Comparison of ENCODE assay signal across 17 cellular contexts in the genomic region with DNA sequence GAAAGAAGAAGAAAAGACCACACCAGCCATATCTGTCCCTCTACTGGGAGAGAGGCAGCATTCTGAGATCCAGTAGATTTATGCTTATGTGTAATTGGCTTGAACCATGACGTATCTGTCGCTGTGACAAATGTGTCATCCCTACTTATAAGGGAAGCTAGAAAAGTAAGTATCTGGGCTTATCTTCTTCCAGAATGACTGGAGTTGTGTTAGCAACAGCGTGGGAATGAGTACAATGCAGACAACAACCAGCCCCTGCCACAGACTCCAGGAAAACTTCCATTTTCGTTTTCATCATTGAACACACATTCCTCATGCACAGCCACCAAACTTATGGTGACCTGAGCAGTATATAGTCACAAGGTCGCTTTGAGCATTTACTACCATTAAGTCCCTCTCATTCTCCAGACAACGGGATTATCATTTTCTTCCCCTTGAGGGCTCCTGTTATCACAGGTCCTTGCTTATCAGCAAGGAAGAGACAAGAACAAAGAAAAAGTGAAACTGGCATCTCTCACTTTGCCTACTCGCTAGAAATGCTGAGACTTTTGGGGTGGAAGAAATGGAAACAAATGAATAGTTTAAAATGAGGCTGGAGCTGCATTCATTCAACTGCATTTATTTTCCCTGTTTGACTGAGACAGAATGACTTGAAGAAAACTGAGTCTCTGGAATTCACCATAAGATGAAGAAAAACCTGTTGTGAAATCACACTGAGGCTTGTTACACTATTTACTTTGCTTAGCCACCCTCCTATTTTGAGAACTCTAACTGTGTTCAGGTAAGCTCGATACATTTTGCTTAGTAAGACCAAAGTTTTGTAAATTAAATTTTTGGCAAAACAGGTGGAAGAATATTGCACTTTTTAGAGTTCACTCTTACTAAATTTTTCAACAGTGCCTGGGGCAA.
A peak's percentile ranks its signal among the peaks of the same experiment; 100 is the strongest.
DNase-seq lines count a peak whose midpoint lies in the region; TF ChIP-seq lines count a peak whose summit lies in the region.
"Had no signal": no experiment of that assay in that cellular context is flagged by ENCODE, and none has a peak within 500 bp of the region (broad histone marks: within the 10 kb centered on the region; RNA-seq: fewer than 3 reads in every experiment).

No MANE protein-coding gene starts in this region.

- H3K36me3 ChIP-seq in GM06990 (ENCODE audit: control insufficient read depth, insufficient read depth, low read length): no peaks in the 10 kb centered on the region
- no peaks in the 10 kb centered on the region for H3K36me3 ChIP-seq in duodenal mucosa (ENCODE audit: control insufficient read depth in 1 of 2, insufficient read depth in 2 of 2, low read length in 2 of 2)
- no peaks in the 10 kb centered on the region for H3K36me3 ChIP-seq in osteoblast (ENCODE audit: insufficient read depth, low read length)
- H3K36me3 ChIP-seq in uterus: no peaks in the 10 kb centered on the region
- H3K36me3 ChIP-seq: cardiac muscle cell, pancreas had no signal

- H3K4me3 ChIP-seq in GM06990 (replicated peaks; ENCODE audit: low read depth, low read length) (peak overlapping the region; percentile 48), duodenal mucosa (ENCODE audit: low read depth in 1 of 2, low read length in 2 of 2) (peak overlapping the region; percentile 58 to 59), osteoblast (ENCODE audit: insufficient read depth, low read length) (no peak overlapping the region), uterus (no peak overlapping the region)
- H3K4me3 ChIP-seq: cardiac muscle cell, pancreas had no signal

- no peak for TF ChIP-seq CTCF in GM06990 (IDR thresholded peaks at IDR 0.05; ENCODE audit: insufficient read depth, low read length, poor library complexity, severe bottlenecking)
- TF ChIP-seq CTCF in osteoblast (IDR thresholded peaks at IDR 0.05; ENCODE audit: extremely low read depth, low read depth, low read length): no peak
- TF ChIP-seq CTCF in uterus (IDR thresholded peaks at IDR 0.05): no peak

- H3K9me3 ChIP-seq in duodenal mucosa (ENCODE audit: control insufficient read depth in 1 of 2, low read length in 2 of 2) (no peaks in the 10 kb centered on the region), osteoblast (ENCODE audit: low read depth, low read length) (no peaks in the 10 kb centered on the region), uterus (no peaks in the 10 kb centered on the region)
- H3K9me3 ChIP-seq: pancreas had no signal

- intact Hi-C loops in uterus (cut with DNase I; ENCODE audit: low total_unique reads) (no loop called here), head of caudate nucleus (cut with DNase I) (no loop called here)

- H3K27ac ChIP-seq in duodenal mucosa (ENCODE audit: low read depth, low read length): no peak overlapping the region
- H3K27ac ChIP-seq in osteoblast (ENCODE audit: low read depth, low read length): no peak overlapping the region
- H3K27ac ChIP-seq in uterus: no peak overlapping the region
- H3K27ac ChIP-seq: cardiac muscle cell, pancreas had no signal

- H3K4me2 ChIP-seq in osteoblast (ENCODE audit: insufficient read depth, low read length): peak overlapping the region; percentile 41

- no peak for DNase-seq in GM06990 (ENCODE audit: extremely low read depth, insufficient read length)
- peak; percentile 16 for DNase-seq in NCI-H460 (ENCODE audit: extremely low read depth, low read depth)
- no peak for DNase-seq in osteoblast (ENCODE audit: insufficient read length, low spot score, missing footprints)
- no peak for DNase-seq in NOMO-1 treated with dmso at 0.1 percent for 144 hours (lab: John Stamatoyannopoulos, UW; ENCODE audit: unreplicated experiment)
- no peak for DNase-seq in uterus
- no peak for DNase-seq in head of caudate nucleus
- DNase-seq in NCI-H2227 (lab: John Stamatoyannopoulos, UW; ENCODE audit: unreplicated experiment): no peak
- DNase-seq: activated naive CD4-positive, alpha-beta T cell treated with anti-CD3 and anti-CD28 coated beads, Interleukin-2, amount 50 U/mL, for 16 hours; C1 segment of cervical spinal cord; DMS79; HCEC 1CT; NCI-H146; NCI-H446 treated with DMSO at 0.1 percent for 48 hours; pancreas; stimulated activated CD4-positive, alpha-beta T cell treated with anti-CD3 and anti-CD28 coated beads, Interleukin-12 subunit alpha, Interleukin-12 subunit beta, amount 100 ng/mL, for 4 hours had no signal

- H3K27me3 ChIP-seq in GM06990 (replicated peaks; ENCODE audit: control insufficient read depth, insufficient read depth, low read length) (no peaks in the 10 kb centered on the region; the same call in 1 of the 2 replicates), duodenal mucosa (ENCODE audit: control insufficient read depth in 1 of 2, insufficient read depth in 2 of 2, low read length in 2 of 2) (no peaks in the 10 kb centered on the region), osteoblast (ENCODE audit: insufficient read depth, low read length) (no peaks in the 10 kb centered on the region), uterus (no peaks in the 10 kb centered on the region)
- H3K27me3 ChIP-seq: cardiac muscle cell, pancreas had no signal

- TF ChIP-seq POLR2A in uterus (IDR thresholded peaks at IDR 0.05): no peak

- no peaks in the 10 kb centered on the region for H3K79me2 ChIP-seq in osteoblast (ENCODE audit: insufficient read depth, low read length)

- no peaks in the 10 kb centered on the region for H3K4me1 ChIP-seq in duodenal mucosa (ENCODE audit: control insufficient read depth in 1 of 2, insufficient read depth in 2 of 2, low read length in 2 of 2)
- no peaks in the 10 kb centered on the region for H3K4me1 ChIP-seq in osteoblast (ENCODE audit: insufficient read depth, low read length)
- H3K4me1 ChIP-seq in uterus: no peaks in the 10 kb centered on the region
- H3K4me1 ChIP-seq: pancreas had no signal

- H2AFZ ChIP-seq in osteoblast (ENCODE audit: low read length): no peak overlapping the region

- H3K9ac ChIP-seq in duodenal mucosa (ENCODE audit: low read depth in 1 of 2, low read length in 2 of 2): no peak overlapping the region

- no peaks in the 10 kb centered on the region for H4K20me1 ChIP-seq in osteoblast (ENCODE audit: insufficient read depth, low read length)

Comparison
In these comparisons a context has a peak if more than half of its experiments do, and no peak if none do; other contexts are left out.
1. H3K4me3 ChIP-seq: peak in GM06990 (single experiment) and duodenal mucosa (2 of 2); none in osteoblast (single experiment) and uterus (0 of 2).